Comparison of ENCODE assay signal across 8 cellular contexts in the genomic region with DNA sequence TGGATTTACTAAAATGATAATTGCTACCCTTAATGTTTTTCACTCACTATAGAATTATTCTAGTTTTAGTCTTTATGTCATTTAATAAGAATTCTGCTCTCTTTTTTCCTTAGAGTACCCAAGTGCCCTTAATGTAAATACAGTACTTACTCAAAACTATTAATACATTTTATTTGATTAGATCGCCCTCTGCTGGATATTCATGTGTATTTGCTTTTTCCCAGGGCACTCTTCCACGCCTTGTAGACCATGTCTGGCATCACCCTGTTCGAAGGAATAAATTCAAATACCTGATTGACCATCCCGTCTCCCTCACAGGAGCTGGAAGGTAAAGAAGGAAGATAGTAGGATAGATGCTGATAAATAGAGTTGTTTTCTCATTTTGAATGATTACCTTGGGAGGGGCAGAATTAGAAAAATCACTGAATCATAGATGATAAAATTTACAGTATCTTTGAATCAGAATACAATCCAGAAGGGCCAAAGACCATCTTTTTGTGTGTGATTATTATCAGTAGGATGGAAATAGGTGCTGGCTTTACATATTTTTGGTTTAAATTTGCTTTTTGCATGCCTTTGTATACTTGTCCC. TPM values are rescaled to one million over a fixed set of nuclear protein-coding genes. Genes with fewer than 3 reads are reported as not detected.
DNase-seq lines count a peak whose midpoint lies in the region; ATAC-seq, FAIRE-seq and TF ChIP-seq lines count a peak whose summit lies in the region.

No MANE protein-coding gene starts in this region.

- H4K20me1 ChIP-seq in HCT116 (ENCODE audit: insufficient read depth): no peaks in the 10 kb centered on the region
- no peaks in the 10 kb centered on the region for H4K20me1 ChIP-seq in endothelial cell of umbilical vein (replicated peaks; ENCODE audit: control insufficient read depth, extremely low read depth, insufficient read depth, low read length)

- no peaks in the 10 kb centered on the region for H3K9me1 ChIP-seq in endothelial cell of umbilical vein (replicated peaks; ENCODE audit: control insufficient read depth, extremely low read depth, insufficient read depth, low read length)

- POLR2A ChIA-PET in HCT116 (lab: Charles Lee): no interaction called here
- POLR2A ChIA-PET in endothelial cell of umbilical vein (lab: Charles Lee): no interaction called here

- no peak overlapping the region for H3K4me3 ChIP-seq in HCT116 (replicated peaks in 1 of 2; ENCODE audit: low read depth in 1 of 2, low read length in 2 of 2)
- no peak overlapping the region for H3K4me3 ChIP-seq in endothelial cell of umbilical vein (replicated peaks in 1 of 3; ENCODE audit: insufficient read depth in 1 of 3, low read depth in 1 of 3, low read length in 3 of 3)
- no peak overlapping the region for H3K4me3 ChIP-seq in mucosa of descending colon

- no peaks in the 10 kb centered on the region for H3K9me3 ChIP-seq in HCT116 (ENCODE audit: control insufficient read depth in 1 of 2, insufficient read depth in 1 of 2, low read depth in 1 of 2, low read length in 2 of 2)
- H3K9me3 ChIP-seq in endothelial cell of umbilical vein (replicated peaks; ENCODE audit: control insufficient read depth, insufficient read depth, low read length): no peaks in the 10 kb centered on the region
- H3K9me3 ChIP-seq in mucosa of descending colon: no peaks in the 10 kb centered on the region

- no peaks in the 10 kb centered on the region for H3K9me2 ChIP-seq in HCT116 (ENCODE audit: insufficient read depth)

- ATAC-seq in HCT116: peak; percentile 67
- peak; percentile 40 for ATAC-seq in mucosa of descending colon
- ATAC-seq in GM19023 (IDR thresholded peaks at IDR 0.05; ENCODE audit: unreplicated experiment): no peak
- no peak for ATAC-seq in GM19328 (IDR thresholded peaks at IDR 0.05; ENCODE audit: unreplicated experiment)

- H3K4me2 ChIP-seq in HCT116 (ENCODE audit: low read length): no peak overlapping the region
- H3K4me2 ChIP-seq in endothelial cell of umbilical vein (ENCODE audit: insufficient read depth, low read length): no peak overlapping the region

- intact Hi-C loops in HCT116 (cut with micrococcal nuclease) (loop anchor here (1.0 to 2.0 kb wide), 5 partner anchors 119 to 827 kb away; no protein-coding TSS in a partner anchor), endothelial cell of umbilical vein (cut with micrococcal nuclease) (loop anchor here (1.0 to 5.0 kb wide), 6 partner anchors 119 to 593 kb away; no protein-coding TSS in a partner anchor), mucosa of descending colon (cut with DNase I, micrococcal nuclease) (loop anchor here in 1 of 2 donors (5.0 kb wide), 1 partner anchor 288 kb away; the partner anchor contains the start of gene TOR3A)

- FAIRE-seq in endothelial cell of umbilical vein (lab: Jason Lieb, UNC): peak; percentile 61

- dilution Hi-C loops in endothelial cell of umbilical vein (cut with MboI; ENCODE audit: extremely low pct_ligation_motif_present, low sequenced_read_pairs): no loop called here

- H3K36me3 ChIP-seq in HCT116 (ENCODE audit: control insufficient read depth in 1 of 2, insufficient read depth in 2 of 2, low read length in 2 of 2) (no peaks in the 10 kb centered on the region), endothelial cell of umbilical vein (ENCODE audit: control insufficient read depth in 2 of 2, extremely low read depth in 1 of 2, insufficient read depth in 2 of 2, low read length in 2 of 2) (no peaks in the 10 kb centered on the region), mucosa of descending colon (ENCODE audit: low read depth) (no peaks in the 10 kb centered on the region)

- no peaks in the 10 kb centered on the region for H3K79me2 ChIP-seq in HCT116 (ENCODE audit: insufficient read depth, low read length)
- no peaks in the 10 kb centered on the region for H3K79me2 ChIP-seq in endothelial cell of umbilical vein (ENCODE audit: control insufficient read depth, insufficient read depth, low read length)

- H3K9ac ChIP-seq in HCT116 (ENCODE audit: low read length) (no peak overlapping the region), endothelial cell of umbilical vein (replicated peaks; ENCODE audit: extremely low read depth, insufficient read depth, low read length) (no peak overlapping the region)

- H3K27me3 ChIP-seq in HCT116 (ENCODE audit: insufficient read depth, low read length): no peaks in the 10 kb centered on the region
- peaks cover 0 to 11% of the 10 kb centered on the region in 2 experiments for H3K27me3 ChIP-seq in endothelial cell of umbilical vein (ENCODE audit: control insufficient read depth in 2 of 2, insufficient read depth in 2 of 2, low read length in 2 of 2)

- TF ChIP-seq RAD21 in HCT116 (IDR thresholded peaks at IDR 0.05; ENCODE audit: low read depth): peak; percentile 87

- RAD21 ChIA-PET in HCT116 (lab: Charles Lee; ENCODE audit: low non-redundant PET in 1 of 2, low total read pairs in 2 of 2, uncharacterized antibody in 2 of 2, unreplicated experiment in 2 of 2): interaction anchor here in 1 of 2 experiments (1.4 kb wide), 1 partner anchor 118 kb away, joined by 3 read pairs; no protein-coding TSS in a partner anchor

- H3K27ac ChIP-seq in HCT116 (ENCODE audit: low read depth, low read length) (no peak overlapping the region), endothelial cell of umbilical vein (ENCODE audit: insufficient read depth, low read depth, low read length) (no peak overlapping the region)

- DNase-seq in DMS79 treated with DMSO at 0.1 percent for 48 hours (lab: John Stamatoyannopoulos, UW): peak; percentile 81
- DNase-seq in HCT116 (ENCODE audit: low read depth, low spot score): peak; percentile 57
- peak; percentile 94 for DNase-seq in NCI-H2107 treated with DMSO at 0.1 percent for 48 hours (lab: John Stamatoyannopoulos, UW; ENCODE audit: unreplicated experiment)
- peak; percentile 21 for DNase-seq in T1000 (lab: John Stamatoyannopoulos, UW)
- peak; percentile 79 for DNase-seq in endothelial cell of umbilical vein (ENCODE audit: low read depth, low spot score)
- DNase-seq in mucosa of descending colon: peak in 1 of 3 donors; percentile 61

- peak; percentile 39 to 82 (median 77); a peak in 4 of 6 replicates for TF ChIP-seq CTCF in HCT116 (IDR thresholded peaks at IDR 0.05 in 2 of 3, conservative IDR thresholded peaks at IDR 0.05 in 1 of 3; ENCODE audit: borderline replicate concordance in 1 of 3, insufficient read depth in 1 of 3, low read depth in 2 of 3, low read length in 2 of 3)
- TF ChIP-seq CTCF in endothelial cell of umbilical vein (IDR thresholded peaks at IDR 0.05; ENCODE audit: extremely low read depth in 1 of 2, insufficient read depth in 1 of 2, low read depth in 1 of 2, low read length in 2 of 2): peak; percentile 36 to 47
- TF ChIP-seq CTCF in mucosa of descending colon (IDR thresholded peaks at IDR 0.05): peak; percentile 34

- H2AFZ ChIP-seq in HCT116 (ENCODE audit: low read depth, low read length, poor library complexity, severe bottlenecking) (no peak overlapping the region), endothelial cell of umbilical vein (ENCODE audit: low read depth, low read length) (no peak overlapping the region)

- CTCF ChIA-PET in HCT116 (lab: Charles Lee): interaction anchor here (0.7 to 2.6 kb wide), 4 partner anchors 14 to 445 kb away, joined by 3 to 12 read pairs (median 8); no protein-coding TSS in a partner anchor
- CTCF ChIA-PET in endothelial cell of umbilical vein (lab: Charles Lee): interaction anchor here (1.5 to 5.7 kb wide), 6 partner anchors 77 to 445 kb away, joined by 4 to 42 read pairs (median 12); partner anchors contain the start of genes SOAT1 and TOR3A

- BruUV-seq in HCT116 (replicated peaks; lab: Mats Ljungman, UMichigan) (no TSS peak), endothelial cell of umbilical vein (replicated peaks; lab: Mats Ljungman, UMichigan) (no TSS peak)

- TF ChIP-seq POLR2A in HCT116 (IDR thresholded peaks at IDR 0.05; ENCODE audit: borderline replicate concordance, extremely low read depth, insufficient read depth, insufficient read length) (no peak), endothelial cell of umbilical vein (IDR thresholded peaks at IDR 0.05; ENCODE audit: low read depth, low read length) (no peak)

- H3K4me1 ChIP-seq in HCT116 (ENCODE audit: control insufficient read depth in 1 of 2, insufficient read depth in 2 of 2, low read length in 2 of 2) (peaks cover 0 to 13% of the 10 kb centered on the region in 2 experiments; a peak in 2 of 4 replicates), endothelial cell of umbilical vein (ENCODE audit: control insufficient read depth, extremely low read depth, insufficient read depth, low read length) (peaks cover 4% of the 10 kb centered on the region), mucosa of descending colon (ENCODE audit: low read depth) (no peaks in the 10 kb centered on the region)

TF ChIP-seq in HCT116, 20 proteins besides CTCF, POLR2A, EP300 and RAD21 (continues in another document):
- TF ChIP-seq CBX3 (IDR thresholded peaks at IDR 0.05; ENCODE audit: low read depth) (no peak), EGR1 (IDR thresholded peaks at IDR 0.05; ENCODE audit: low read depth) (no peak), EZH2 (IDR thresholded peaks at IDR 0.05) (no peak), YY1 (IDR thresholded peaks at IDR 0.05; ENCODE audit: extremely low read depth, insufficient replicate concordance, low read depth, low read length) (no peak)

TF ChIP-seq in endothelial cell of umbilical vein, 7 proteins besides CTCF, POLR2A, EP300 and RAD21 (continues in another document):
- TF ChIP-seq EZH2 (IDR thresholded peaks at IDR 0.05; ENCODE audit: borderline replicate concordance, low read depth, low read length, severe bottlenecking) (no peak), FOS (IDR thresholded peaks at IDR 0.05; ENCODE audit: borderline replicate concordance, insufficient read depth, low read length) (no peak), MYC (IDR thresholded peaks at IDR 0.05; ENCODE audit: low read depth, low read length) (no peak), GATA2 (IDR thresholded peaks at IDR 0.05; ENCODE audit: insufficient read depth, insufficient read length, low read depth, low read length) (no peak)
- TF ChIP-seq, protein P1, sequence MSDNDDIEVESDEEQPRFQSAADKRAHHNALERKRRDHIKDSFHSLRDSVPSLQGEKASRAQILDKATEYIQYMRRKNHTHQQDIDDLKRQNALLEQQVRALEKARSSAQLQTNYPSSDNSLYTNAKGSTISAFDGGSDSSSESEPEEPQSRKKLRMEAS (IDR thresholded peaks at IDR 0.05; ENCODE audit: insufficient read depth, insufficient read length): no peak

RNA-seq across cellular contexts. Expression of gene AXDND1, which starts 4.1 kb away (rescaled TPM):
- 2.3 TPM for total RNA-seq in HCT116 (2021; ENCODE audit: unreplicated experiment)
- polyA plus RNA-seq in HCT116 (2012): 0.69 and 0.70 TPM in 2 replicates
- 0.67 TPM in 1 of 2 replicates, not detected in the other for total RNA-seq in endothelial cell of umbilical vein
- polyA plus RNA-seq in endothelial cell of umbilical vein: 0.11 and 0.17 TPM in 2 replicates
- polyA plus RNA-seq in endothelial cell of umbilical vein (2011; cell fraction: cytosol; rRNA removed): 0.03 TPM in 1 of 2 replicates, not detected in the other
- 1.3 and 1.9 TPM in 2 replicates for polyA plus RNA-seq in endothelial cell of umbilical vein (2011; cell fraction: nucleus; rRNA removed)
- polyA plus RNA-seq in endothelial cell of umbilical vein (2012): not detected in 2 replicates
- polyA minus RNA-seq in endothelial cell of umbilical vein: 0.95 and 2.4 TPM in 2 replicates
- polyA minus RNA-seq in endothelial cell of umbilical vein (2011; cell fraction: cytosol; rRNA and poly(A)+ RNA removed): not detected
- polyA minus RNA-seq in endothelial cell of umbilical vein (2011; cell fraction: nucleus; rRNA and poly(A)+ RNA removed): 2.2 and 4.0 TPM in 2 replicates
- total RNA-seq in mucosa of descending colon: 10 to 100 TPM in 2 of 3 donors, 1 to 10 TPM in 1; 5.6 to 21.1 (median 10.2) TPM

Comparison
In these comparisons a context has a peak if more than half of its experiments do, and no peak if none do; other contexts are left out.
1. ATAC-seq: peak in HCT116 (single experiment) and mucosa of descending colon (single experiment); none in GM19023 (single experiment) and GM19328 (single experiment).
2. Peak in every context shown above with its lines, with median percentiles within 50 percentile points of each other: CTCF ChIP-seq.